Comparison of ENCODE assay signal across 9 cellular contexts in genomic region chr19:23328211-23328610, GRCh38.
"Had no signal": no experiment of that assay in that cellular context is flagged by ENCODE, and none has a peak within 500 bp of the region (broad histone marks: within the 10 kb centered on the region; RNA-seq: fewer than 3 reads in every experiment).

No MANE protein-coding gene starts in this region.

- DNase-seq: GM23248, GOT3, H7, HFFc6 had no signal

- H3K4me3 Mint-ChIP-seq: HFFc6, IgD-negative memory B cell had no signal

- H3K4me1 ChIP-seq: HAP-1 had no signal

- H2AFZ ChIP-seq: GM23248 had no signal

- H3K27ac ChIP-seq: GM23248, HL-60 had no signal

- H3K36me3 ChIP-seq: HAP-1 had no signal

- H3K9ac ChIP-seq: GM23248 had no signal

- ATAC-seq: HCT116, HepG2 had no signal

- H3K9me3 ChIP-seq: HAP-1 had no signal

- H3K27ac Mint-ChIP-seq: HFFc6, IgD-negative memory B cell had no signal

- H3K27me3 Mint-ChIP-seq: IgD-negative memory B cell had no signal

- FAIRE-seq: HepG2 had no signal

- H3K4me3 ChIP-seq: GM23248, HAP-1 had no signal
